14 cellular contexts compared by ENCODE assay signal in the genomic region with DNA sequence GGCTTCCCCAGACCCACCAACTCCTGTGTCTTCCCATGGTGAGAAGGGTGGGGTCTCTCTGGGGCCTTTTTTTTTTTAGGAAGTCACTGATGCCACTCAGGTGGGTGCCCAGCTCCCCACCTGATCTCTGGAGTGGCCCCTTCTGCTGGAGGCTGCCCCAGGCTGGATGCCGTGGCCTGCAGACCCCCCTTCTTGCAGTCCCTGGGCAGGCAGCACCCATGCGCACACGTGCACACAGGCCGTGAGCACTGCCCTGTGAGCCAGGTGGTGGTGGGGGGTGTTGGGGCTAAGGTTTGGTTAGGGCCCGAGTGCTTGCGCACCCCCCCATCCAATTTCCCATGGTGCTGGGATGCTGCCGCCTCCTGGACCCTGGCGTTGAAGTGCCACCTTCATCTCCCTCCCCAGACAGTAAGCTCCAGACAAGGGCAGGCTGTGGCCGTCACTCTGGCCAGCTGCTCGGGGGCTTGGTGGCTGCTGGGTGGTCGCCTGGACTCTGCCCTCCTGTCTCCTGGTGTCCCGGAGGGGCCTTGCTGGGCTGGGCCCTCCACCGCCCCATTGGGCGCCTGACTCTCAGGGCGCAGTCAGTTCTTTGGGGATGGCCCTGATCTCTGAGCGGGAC. TPM values are rescaled to one million over a fixed set of nuclear protein-coding genes. Genes with fewer than 3 reads are reported as not detected.
A peak's percentile ranks its signal among the peaks of the same experiment; 100 is the strongest.
DNase-seq lines count a peak whose midpoint lies in the region; FAIRE-seq and TF ChIP-seq lines count a peak whose summit lies in the region.
"Had no signal": no experiment of that assay in that cellular context is flagged by ENCODE, and none has a peak within 500 bp of the region (broad histone marks: within the 10 kb centered on the region; RNA-seq: fewer than 3 reads in every experiment).

No MANE protein-coding gene starts in this region.

- H3K4me3 ChIP-seq in breast epithelium (peak overlapping the region in 1 of 3 donors; percentile 43), endothelial cell of umbilical vein (replicated peaks in 1 of 3; ENCODE audit: insufficient read depth in 1 of 3, low read depth in 1 of 3, low read length in 3 of 3) (no peak overlapping the region), transverse colon (no peak overlapping the region)

- H3K79me2 ChIP-seq in endothelial cell of umbilical vein (ENCODE audit: control insufficient read depth, insufficient read depth, low read length): peaks cover 77% of the 10 kb centered on the region

- POLR2A ChIA-PET in MCF 10A (lab: Yijun Ruan, JAX) (no interaction called here), endothelial cell of umbilical vein (lab: Charles Lee) (no interaction called here)

- no peaks in the 10 kb centered on the region for H4K20me1 ChIP-seq in endothelial cell of umbilical vein (replicated peaks; ENCODE audit: control insufficient read depth, extremely low read depth, insufficient read depth, low read length)

- H3K36me3 ChIP-seq in breast epithelium (no peaks in the 10 kb centered on the region), endothelial cell of umbilical vein (ENCODE audit: control insufficient read depth in 2 of 2, extremely low read depth in 1 of 2, insufficient read depth in 2 of 2, low read length in 2 of 2) (peaks cover 0 to 4% of the 10 kb centered on the region in 2 experiments), transverse colon (no peaks in the 10 kb centered on the region)

- dilution Hi-C loops in endothelial cell of umbilical vein (cut with MboI; ENCODE audit: extremely low pct_ligation_motif_present, low sequenced_read_pairs): no loop called here

- no peaks in the 10 kb centered on the region for H3K27me3 Mint-ChIP-seq in MCF 10A (ENCODE audit: insufficient read depth, unreplicated experiment)
- H3K27me3 Mint-ChIP-seq in nephron progenitor cell (ENCODE audit: low read depth, poor library complexity): no peaks in the 10 kb centered on the region

- BruUV-seq in MCF 10A (replicated peaks; lab: Mats Ljungman, UMichigan) (no TSS peak), endothelial cell of umbilical vein (replicated peaks; lab: Mats Ljungman, UMichigan) (no TSS peak)

- TF ChIP-seq EP300 in transverse colon (IDR thresholded peaks at IDR 0.05; ENCODE audit: low read depth): no peak

- no peaks in the 10 kb centered on the region for H3K9me1 ChIP-seq in endothelial cell of umbilical vein (replicated peaks; ENCODE audit: control insufficient read depth, extremely low read depth, insufficient read depth, low read length)

- H3K4me3 Mint-ChIP-seq in MCF 10A (ENCODE audit: unreplicated experiment) (no peak overlapping the region), nephron progenitor cell (peak overlapping the region; percentile 54)

- no peak for FAIRE-seq in endothelial cell of umbilical vein (lab: Jason Lieb, UNC)
- FAIRE-seq: colon, urothelium cell line had no signal

- CTCF ChIA-PET in MCF 10A (lab: Yijun Ruan, JAX): no interaction called here
- CTCF ChIA-PET in endothelial cell of umbilical vein (lab: Charles Lee): interaction anchor here (0.6 to 1.0 kb wide), 2 partner anchors 21 to 51 kb away, joined by 3 read pairs; a partner anchor contains a TSS

- H3K9me3 Mint-ChIP-seq in MCF 10A (ENCODE audit: unreplicated experiment) (no peaks in the 10 kb centered on the region), nephron progenitor cell (peaks cover 9% of the 10 kb centered on the region)

- peaks cover 19% of the 10 kb centered on the region for H3K4me1 Mint-ChIP-seq in MCF 10A (ENCODE audit: insufficient read depth, unreplicated experiment)
- H3K4me1 Mint-ChIP-seq in nephron progenitor cell: peaks cover 68% of the 10 kb centered on the region

- intact Hi-C loops in breast epithelium (cut with DNase I; ENCODE audit: low total_unique reads) (no loop called here), MCF 10A (cut with micrococcal nuclease) (loop anchor here (5.0 kb wide), 1 partner anchor 46 kb away; no protein-coding TSS in a partner anchor), endothelial cell of umbilical vein (cut with micrococcal nuclease) (loop anchor here (1.0 to 2.0 kb wide), 8 partner anchors 12 to 84 kb away; a partner anchor contains a TSS), transverse colon (cut with DNase I; ENCODE audit: low total_unique reads) (loop anchor here (5.0 kb wide), 1 partner anchor 41 kb away; no protein-coding TSS in a partner anchor)

- TF ChIP-seq CTCF in breast epithelium (IDR thresholded peaks at IDR 0.05) (no peak), MCF 10A (IDR thresholded peaks at IDR 0.05; ENCODE audit: unreplicated experiment) (no peak), endothelial cell of umbilical vein (IDR thresholded peaks at IDR 0.05; ENCODE audit: extremely low read depth in 1 of 2, insufficient read depth in 1 of 2, low read depth in 1 of 2, low read length in 2 of 2) (no peak), nephron progenitor cell (IDR thresholded peaks at IDR 0.05) (no peak), transverse colon (IDR thresholded peaks at IDR 0.05) (no peak)

- H3K4me1 ChIP-seq in breast epithelium (peaks cover 31 to 32% of the 10 kb centered on the region in 2 donors), endothelial cell of umbilical vein (ENCODE audit: control insufficient read depth, extremely low read depth, insufficient read depth, low read length) (peaks cover 24% of the 10 kb centered on the region), transverse colon (peaks cover 46 to 69% (median 65%) of the 10 kb centered on the region in 4 donors)

- no peak overlapping the region for H3K4me2 ChIP-seq in endothelial cell of umbilical vein (ENCODE audit: insufficient read depth, low read length)

- TF ChIP-seq POLR2A in breast epithelium (IDR thresholded peaks at IDR 0.05) (no peak), endothelial cell of umbilical vein (IDR thresholded peaks at IDR 0.05; ENCODE audit: low read depth, low read length) (no peak), transverse colon (IDR thresholded peaks at IDR 0.05) (no peak)

- H2AFZ ChIP-seq in endothelial cell of umbilical vein (ENCODE audit: low read depth, low read length): no peak overlapping the region

- in situ Hi-C loops in transverse colon (cut with MboI; ENCODE audit: low pct_ligation_motif_present in 1 of 4, low pct_unique_long_range_greater_than_20kb in 1 of 4, low sequenced_read_pairs in 3 of 4): no loop called here
- in situ Hi-C loops in ACHN (cut with HindIII; ENCODE audit: low pct_ligation_motif_present, low pct_unique_long_range_greater_than_20kb, low sequenced_read_pairs): no loop called here

- H3K9me3 ChIP-seq in breast epithelium: no peaks in the 10 kb centered on the region
- no peaks in the 10 kb centered on the region for H3K9me3 ChIP-seq in endothelial cell of umbilical vein (replicated peaks; ENCODE audit: control insufficient read depth, insufficient read depth, low read length)
- no peaks in the 10 kb centered on the region for H3K9me3 ChIP-seq in transverse colon

- H3K27ac Mint-ChIP-seq in MCF 10A (ENCODE audit: low read depth, unreplicated experiment) (no peak overlapping the region), nephron progenitor cell (peak overlapping the region; percentile 97)

- H3K36me3 Mint-ChIP-seq in MCF 10A (ENCODE audit: insufficient read depth, unreplicated experiment) (peaks cover 9% of the 10 kb centered on the region), nephron progenitor cell (ENCODE audit: low read depth) (peaks cover 29% of the 10 kb centered on the region)

- peak overlapping the region; percentile 36 to 77 for H3K27ac ChIP-seq in breast epithelium
- peak overlapping the region; percentile 69 for H3K27ac ChIP-seq in endothelial cell of umbilical vein (ENCODE audit: insufficient read depth, low read depth, low read length)
- peak overlapping the region; percentile 65 to 72 (median 66) for H3K27ac ChIP-seq in transverse colon

- peak overlapping the region; percentile 31 for H3K9ac ChIP-seq in endothelial cell of umbilical vein (replicated peaks; ENCODE audit: extremely low read depth, insufficient read depth, low read length)

- H3K27me3 ChIP-seq in breast epithelium (no peaks in the 10 kb centered on the region), endothelial cell of umbilical vein (ENCODE audit: control insufficient read depth in 2 of 2, insufficient read depth in 2 of 2, low read length in 2 of 2) (no peaks in the 10 kb centered on the region), transverse colon (no peaks in the 10 kb centered on the region)

- DNase-seq in breast epithelium (ENCODE audit: low spot score in 2 of 2): no peak
- DNase-seq in MCF 10A (ENCODE audit: unreplicated experiment): no peak
- DNase-seq in endothelial cell of umbilical vein (ENCODE audit: low read depth, low spot score): no peak
- DNase-seq in nephron progenitor cell: no peak
- no peak for DNase-seq in transverse colon
- no peak for DNase-seq in hypothalamus (lab: John Stamatoyannopoulos, UW)
- no peak for DNase-seq in ACHN
- no peak for DNase-seq in SHP77 (lab: John Stamatoyannopoulos, UW)
- DNase-seq: activated CD4-positive, CD25-positive, alpha-beta regulatory T cell treated with anti-CD3 and anti-CD28 coated beads, Interleukin-2, amount 50 U/mL, for 72 hours; activated effector memory CD4-positive, alpha-beta T cell treated with Interleukin-2 at 50 U/mL for 16 hours; SIG-M5; stimulated activated CD4-positive, alpha-beta T cell treated with anti-CD3 and anti-CD28 coated beads, Interleukin-4, amount 100 ng/mL, for 24 hours had no signal

- WGBS in transverse colon (ENCODE audit: low coverage in 1 of 2), 2 donors: 64% methylated on average over 14 of the region's 16 CpGs; no CpG with 5 or more reads in 1 of the 2 donors

TF ChIP-seq in endothelial cell of umbilical vein, 7 proteins besides CTCF, POLR2A, EP300 and RAD21 (continues in another document):
- TF ChIP-seq JUN (IDR thresholded peaks at IDR 0.05; ENCODE audit: borderline replicate concordance, insufficient read depth, insufficient read length, low read depth) (no peak), EZH2 (IDR thresholded peaks at IDR 0.05; ENCODE audit: borderline replicate concordance, low read depth, low read length, severe bottlenecking) (no peak), FOS (IDR thresholded peaks at IDR 0.05; ENCODE audit: borderline replicate concordance, insufficient read depth, low read length) (no peak)
- TF ChIP-seq, protein P1, sequence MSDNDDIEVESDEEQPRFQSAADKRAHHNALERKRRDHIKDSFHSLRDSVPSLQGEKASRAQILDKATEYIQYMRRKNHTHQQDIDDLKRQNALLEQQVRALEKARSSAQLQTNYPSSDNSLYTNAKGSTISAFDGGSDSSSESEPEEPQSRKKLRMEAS (IDR thresholded peaks at IDR 0.05; ENCODE audit: insufficient read depth, insufficient read length): no peak

RNA-seq across cellular contexts. Expression of a gene that starts 50.6 kb away (rescaled TPM):
- 10 to 100 TPM; 22.1 to 33.8 (median 26.7) TPM for total RNA-seq in breast epithelium
- 42.7 and 53.7 TPM in 2 replicates for total RNA-seq in MCF 10A (2022)
- 76.0 and 80.3 TPM in 2 replicates for total RNA-seq in endothelial cell of umbilical vein
- 9.0 and 11.6 TPM in 2 replicates for polyA plus RNA-seq in endothelial cell of umbilical vein
- 12.3 and 15.5 TPM in 2 replicates for polyA plus RNA-seq in endothelial cell of umbilical vein (2011; cell fraction: cytosol; rRNA removed)
- polyA plus RNA-seq in endothelial cell of umbilical vein (2011; cell fraction: nucleus; rRNA removed): 23.5 and 24.9 TPM in 2 replicates
- 20.3 and 24.2 TPM in 2 replicates for polyA plus RNA-seq in endothelial cell of umbilical vein (2012)
- polyA minus RNA-seq in endothelial cell of umbilical vein: 10.8 and 14.2 TPM in 2 replicates
- polyA minus RNA-seq in endothelial cell of umbilical vein (2011; cell fraction: cytosol; rRNA and poly(A)+ RNA removed): 20.5 TPM
- polyA minus RNA-seq in endothelial cell of umbilical vein (2011; cell fraction: nucleus; rRNA and poly(A)+ RNA removed): 15.3 and 23.3 TPM in 2 replicates
- total RNA-seq in transverse colon: 10 to 100 TPM; 24.4 to 52.4 (median 32.2) TPM
